ENCODE assay signal across 1 cellular context in genomic region chr22:46798366-46799057, GRCh38.
A peak's percentile ranks its signal among the peaks of the same experiment; 100 is the strongest.
TF ChIP-seq lines count a peak whose summit lies in the region.

No MANE protein-coding gene starts in this region.

TF ChIP-seq in HepG2, 621 proteins besides CTCF, POLR2A, EP300 and RAD21 (continued from another document and continues in another):
- peak; percentile 64; the same call in 1 of the 2 replicates for TF ChIP-seq ZNF609 (CRISPR knock-in tag; IDR thresholded peaks at IDR 0.05; ENCODE audit: borderline replicate concordance)
- TF ChIP-seq PHB2 (IDR thresholded peaks at IDR 0.05; ENCODE audit: partially characterized antibody), result no peak
- no peak for TF ChIP-seq SP140L (CRISPR knock-in tag; IDR thresholded peaks at IDR 0.05; ENCODE audit: borderline replicate concordance)
- no peak for TF ChIP-seq MED13 (CRISPR knock-in tag; IDR thresholded peaks at IDR 0.05)
- TF ChIP-seq, protein P1, sequence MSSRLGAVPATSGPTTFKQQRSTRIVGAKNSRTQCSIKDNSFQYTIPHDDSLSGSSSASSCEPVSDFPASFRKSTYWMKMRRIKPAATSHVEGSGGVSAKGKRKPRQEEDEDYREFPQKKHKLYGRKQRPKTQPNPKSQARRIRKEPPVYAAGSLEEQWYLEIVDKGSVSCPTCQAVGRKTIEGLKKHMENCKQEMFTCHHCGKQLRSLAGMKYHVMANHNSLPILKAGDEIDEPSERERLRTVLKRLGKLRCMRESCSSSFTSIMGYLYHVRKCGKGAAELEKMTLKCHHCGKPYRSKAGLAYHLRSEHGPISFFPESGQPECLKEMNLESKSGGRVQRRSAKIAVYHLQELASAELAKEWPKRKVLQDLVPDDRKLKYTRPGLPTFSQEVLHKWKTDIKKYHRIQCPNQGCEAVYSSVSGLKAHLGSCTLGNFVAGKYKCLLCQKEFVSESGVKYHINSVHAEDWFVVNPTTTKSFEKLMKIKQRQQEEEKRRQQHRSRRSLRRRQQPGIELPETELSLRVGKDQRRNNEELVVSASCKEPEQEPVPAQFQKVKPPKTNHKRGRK (CRISPR knock-in tag; IDR thresholded peaks at IDR 0.05), result no peak
- no peak for TF ChIP-seq NONO (IDR thresholded peaks at IDR 0.05)
- peak; percentile 86 for TF ChIP-seq NONO (CRISPR knock-in tag; conservative IDR thresholded peaks at IDR 0.05)
- no peak for TF ChIP-seq ZBTB39 (CRISPR knock-in tag; IDR thresholded peaks at IDR 0.05)
- 0 out of 2 replicates have a peak, but pooled peaks have one; percentile 25 for TF ChIP-seq ZNF143 (CRISPR knock-in tag; IDR thresholded peaks at IDR 0.05)
- TF ChIP-seq ISL2 (CRISPR knock-in tag; IDR thresholded peaks at IDR 0.05), result peak; percentile 77; the same call in 1 of the 2 replicates
- TF ChIP-seq ZNF773 (CRISPR knock-in tag; IDR thresholded peaks at IDR 0.05; ENCODE audit: borderline replicate concordance), result no peak
- peak; percentile 56; the same call in 1 of the 2 replicates for TF ChIP-seq THYN1 (CRISPR knock-in tag; IDR thresholded peaks at IDR 0.05; ENCODE audit: borderline replicate concordance, low read depth)
- no peak for TF ChIP-seq ZFP62 (CRISPR knock-in tag; IDR thresholded peaks at IDR 0.05)
- no peak for TF ChIP-seq ADNP (CRISPR knock-in tag; IDR thresholded peaks at IDR 0.05)
- TF ChIP-seq ZNF772 (CRISPR knock-in tag; IDR thresholded peaks at IDR 0.05), result peak; percentile 69; the same call in 1 of the 2 replicates
- no peak; the same call in 1 of the 2 replicates for TF ChIP-seq KDM1A (CRISPR knock-in tag; IDR thresholded peaks at IDR 0.05)
- peak; percentile 72 for TF ChIP-seq ZFX (CRISPR knock-in tag; IDR thresholded peaks at IDR 0.05; ENCODE audit: low read depth)
- TF ChIP-seq SP4 (CRISPR knock-in tag; IDR thresholded peaks at IDR 0.05), result no peak
- peak; percentile 73; the same call in 1 of the 2 replicates for TF ChIP-seq ZNF124 (CRISPR knock-in tag; IDR thresholded peaks at IDR 0.05)
- no peak for TF ChIP-seq NR1H2 (CRISPR knock-in tag; IDR thresholded peaks at IDR 0.05; ENCODE audit: borderline replicate concordance, low read depth)
- peak; percentile 80 for TF ChIP-seq ZNF883 (CRISPR knock-in tag; IDR thresholded peaks at IDR 0.05; ENCODE audit: not compliant biosample characterization)
- no peak for TF ChIP-seq HES4 (CRISPR knock-in tag; IDR thresholded peaks at IDR 0.05; ENCODE audit: borderline replicate concordance)
- no peak for TF ChIP-seq RFX1 (IDR thresholded peaks at IDR 0.05)
- TF ChIP-seq RORA (CRISPR knock-in tag; IDR thresholded peaks at IDR 0.05), result no peak
- TF ChIP-seq, protein P2, sequence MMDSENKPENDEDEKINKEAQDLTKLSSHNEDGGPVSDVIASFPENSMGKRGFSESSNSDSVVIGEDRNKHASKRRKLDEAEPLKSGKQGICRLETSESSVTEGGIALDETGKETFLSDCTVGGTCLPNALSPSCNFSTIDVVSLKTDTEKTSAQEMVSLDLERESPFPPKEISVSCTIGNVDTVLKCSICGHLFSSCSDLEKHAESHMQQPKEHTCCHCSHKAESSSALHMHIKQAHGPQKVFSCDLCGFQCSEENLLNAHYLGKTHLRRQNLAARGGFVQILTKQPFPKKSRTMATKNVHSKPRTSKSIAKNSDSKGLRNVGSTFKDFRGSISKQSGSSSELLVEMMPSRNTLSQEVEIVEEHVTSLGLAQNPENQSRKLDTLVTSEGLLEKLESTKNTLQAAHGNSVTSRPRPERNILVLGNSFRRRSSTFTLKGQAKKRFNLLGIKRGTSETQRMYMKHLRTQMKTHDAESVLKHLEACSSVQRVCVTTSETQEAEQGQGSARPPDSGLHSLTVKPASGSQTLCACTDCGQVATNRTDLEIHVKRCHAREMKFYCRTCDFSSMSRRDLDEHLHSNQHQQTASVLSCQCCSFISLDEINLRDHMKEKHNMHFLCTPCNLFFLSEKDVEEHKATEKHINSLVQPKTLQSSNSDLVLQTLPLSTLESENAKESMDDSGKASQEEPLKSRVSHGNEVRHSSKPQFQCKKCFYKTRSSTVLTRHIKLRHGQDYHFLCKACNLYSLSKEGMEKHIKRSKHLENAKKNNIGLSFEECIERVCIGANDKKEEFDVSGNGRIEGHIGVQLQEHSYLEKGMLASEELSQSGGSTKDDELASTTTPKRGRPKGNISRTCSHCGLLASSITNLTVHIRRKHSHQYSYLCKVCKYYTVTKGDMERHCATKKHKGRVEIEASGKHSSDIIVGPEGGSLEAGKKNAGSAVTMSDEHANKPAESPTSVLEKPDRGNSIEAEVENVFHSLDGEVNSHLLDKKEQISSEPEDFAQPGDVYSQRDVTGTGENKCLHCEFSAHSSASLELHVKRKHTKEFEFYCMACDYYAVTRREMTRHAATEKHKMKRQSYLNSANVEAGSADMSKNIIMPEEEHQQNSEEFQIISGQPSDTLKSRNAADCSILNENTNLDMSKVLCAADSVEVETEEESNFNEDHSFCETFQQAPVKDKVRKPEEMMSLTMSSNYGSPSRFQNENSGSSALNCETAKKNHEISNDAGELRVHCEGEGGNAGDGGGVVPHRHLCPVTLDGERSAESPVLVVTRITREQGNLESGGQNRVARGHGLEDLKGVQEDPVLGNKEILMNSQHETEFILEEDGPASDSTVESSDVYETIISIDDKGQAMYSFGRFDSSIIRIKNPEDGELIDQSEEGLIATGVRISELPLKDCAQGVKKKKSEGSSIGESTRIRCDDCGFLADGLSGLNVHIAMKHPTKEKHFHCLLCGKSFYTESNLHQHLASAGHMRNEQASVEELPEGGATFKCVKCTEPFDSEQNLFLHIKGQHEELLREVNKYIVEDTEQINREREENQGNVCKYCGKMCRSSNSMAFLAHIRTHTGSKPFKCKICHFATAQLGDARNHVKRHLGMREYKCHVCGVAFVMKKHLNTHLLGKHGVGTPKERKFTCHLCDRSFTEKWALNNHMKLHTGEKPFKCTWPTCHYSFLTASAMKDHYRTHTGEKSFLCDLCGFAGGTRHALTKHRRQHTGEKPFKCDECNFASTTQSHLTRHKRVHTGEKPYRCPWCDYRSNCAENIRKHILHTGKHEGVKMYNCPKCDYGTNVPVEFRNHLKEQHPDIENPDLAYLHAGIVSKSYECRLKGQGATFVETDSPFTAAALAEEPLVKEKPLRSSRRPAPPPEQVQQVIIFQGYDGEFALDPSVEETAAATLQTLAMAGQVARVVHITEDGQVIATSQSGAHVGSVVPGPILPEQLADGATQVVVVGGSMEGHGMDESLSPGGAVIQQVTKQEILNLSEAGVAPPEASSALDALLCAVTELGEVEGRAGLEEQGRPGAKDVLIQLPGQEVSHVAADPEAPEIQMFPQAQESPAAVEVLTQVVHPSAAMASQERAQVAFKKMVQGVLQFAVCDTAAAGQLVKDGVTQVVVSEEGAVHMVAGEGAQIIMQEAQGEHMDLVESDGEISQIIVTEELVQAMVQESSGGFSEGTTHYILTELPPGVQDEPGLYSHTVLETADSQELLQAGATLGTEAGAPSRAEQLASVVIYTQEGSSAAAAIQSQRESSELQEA (CRISPR knock-in tag; IDR thresholded peaks at IDR 0.05; ENCODE audit: not compliant biosample characterization), result no peak
- no peak for TF ChIP-seq ZIK1 (CRISPR knock-in tag; IDR thresholded peaks at IDR 0.05; ENCODE audit: borderline replicate concordance, low read depth)
- no peak for TF ChIP-seq USF2 (IDR thresholded peaks at IDR 0.05; ENCODE audit: low read depth, low read length)
- no peak for TF ChIP-seq USF2 (CRISPR knock-in tag; IDR thresholded peaks at IDR 0.05; ENCODE audit: borderline replicate concordance)
- TF ChIP-seq ZBED4 (CRISPR knock-in tag; IDR thresholded peaks at IDR 0.05; ENCODE audit: borderline replicate concordance), result no peak
- TF ChIP-seq, protein P3, sequence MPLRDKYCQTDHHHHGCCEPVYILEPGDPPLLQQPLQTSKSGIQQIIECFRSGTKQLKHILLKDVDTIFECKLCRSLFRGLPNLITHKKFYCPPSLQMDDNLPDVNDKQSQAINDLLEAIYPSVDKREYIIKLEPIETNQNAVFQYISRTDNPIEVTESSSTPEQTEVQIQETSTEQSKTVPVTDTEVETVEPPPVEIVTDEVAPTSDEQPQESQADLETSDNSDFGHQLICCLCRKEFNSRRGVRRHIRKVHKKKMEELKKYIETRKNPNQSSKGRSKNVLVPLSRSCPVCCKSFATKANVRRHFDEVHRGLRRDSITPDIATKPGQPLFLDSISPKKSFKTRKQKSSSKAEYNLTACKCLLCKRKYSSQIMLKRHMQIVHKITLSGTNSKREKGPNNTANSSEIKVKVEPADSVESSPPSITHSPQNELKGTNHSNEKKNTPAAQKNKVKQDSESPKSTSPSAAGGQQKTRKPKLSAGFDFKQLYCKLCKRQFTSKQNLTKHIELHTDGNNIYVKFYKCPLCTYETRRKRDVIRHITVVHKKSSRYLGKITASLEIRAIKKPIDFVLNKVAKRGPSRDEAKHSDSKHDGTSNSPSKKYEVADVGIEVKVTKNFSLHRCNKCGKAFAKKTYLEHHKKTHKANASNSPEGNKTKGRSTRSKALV (CRISPR knock-in tag; IDR thresholded peaks at IDR 0.05), result peak; percentile 86
